1 cellular context compared by ENCODE assay signal in genomic region chr5:178116406-178116885, GRCh38.
TF ChIP-seq lines count a peak whose summit lies in the region.

No MANE protein-coding gene starts in this region.

TF ChIP-seq in IMR-90, 13 proteins besides CTCF, POLR2A, EP300 and RAD21 (continued from another document):
- no peak for TF ChIP-seq BHLHE40 (IDR thresholded peaks at IDR 0.05; ENCODE audit: low read depth, low read length)
TF ChIP-seq in IMR-90: peak in this region for 0.
